8 cellular contexts compared by ENCODE assay signal in genomic region chr16:75621170-75621477, GRCh38. TPM values are rescaled to one million over a fixed set of nuclear protein-coding genes. Genes with fewer than 3 reads are reported as not detected.
A peak's percentile ranks its signal among the peaks of the same experiment; 100 is the strongest.
DNase-seq lines count a peak whose midpoint lies in the region; ATAC-seq, FAIRE-seq and TF ChIP-seq lines count a peak whose summit lies in the region.

No MANE protein-coding gene starts in this region.

- DNase-seq in Ammon's horn (ENCODE audit: low spot score) (peak; percentile 35), RWPE2 (ENCODE audit: low spot score) (no peak), fibroblast of mammary gland (ENCODE audit: low read depth) (peak; percentile 47), superior temporal gyrus (ENCODE audit: extremely low spot score) (peak; percentile 74), C1 segment of cervical spinal cord (lab: John Stamatoyannopoulos, UW) (no peak), frontal cortex (ENCODE audit: low spot score in 2 of 2) (no peak), SKM-1 treated with dmso at 0.1 percent for 144 hours (lab: John Stamatoyannopoulos, UW; ENCODE audit: unreplicated experiment) (no peak)

- TF ChIP-seq CTCF in GM12872 (IDR thresholded peaks at IDR 0.05; ENCODE audit: insufficient read depth, low read depth, low read length) = peak; percentile 35; the same call in 2 of the 3 replicates
- TF ChIP-seq CTCF in RWPE2 (IDR thresholded peaks at IDR 0.05; ENCODE audit: poor library complexity, severe bottlenecking) = peak; percentile 59
- TF ChIP-seq CTCF in fibroblast of mammary gland (conservative IDR thresholded peaks at IDR 0.05; ENCODE audit: control insufficient read depth, insufficient read depth, low read depth, low read length) = peak; percentile 50

- peaks cover 59% of the 10 kb centered on the region for H3K36me3 ChIP-seq in RWPE2 (ENCODE audit: low read depth)

- FAIRE-seq in frontal cortex (lab: Jason Lieb, UNC) = no peak

- no peak overlapping the region for H3K27ac ChIP-seq in RWPE2 (ENCODE audit: poor library complexity, severe bottlenecking)

- no peaks in the 10 kb centered on the region for H3K9me3 ChIP-seq in RWPE2 (ENCODE audit: severe bottlenecking)

- H3K4me1 ChIP-seq in RWPE2 (ENCODE audit: insufficient read depth, poor library complexity, severe bottlenecking) = peaks cover 12% of the 10 kb centered on the region

- H3K27me3 ChIP-seq in RWPE2 (ENCODE audit: insufficient read depth, poor library complexity, severe bottlenecking) = no peaks in the 10 kb centered on the region

- ATAC-seq in RWPE2 (ENCODE audit: low read depth) = no peak

- H3K4me3 ChIP-seq in RWPE2 (ENCODE audit: severe bottlenecking) (no peak overlapping the region), fibroblast of mammary gland (ENCODE audit: control insufficient read depth, low read depth, low read length) (no peak overlapping the region)

RNA-seq across cellular contexts. Expression of gene ADAT1, which starts 2.0 kb away (rescaled TPM):
- total RNA-seq in frontal cortex = 40.4 TPM

RNA-seq across cellular contexts. Expression of gene KARS1, which starts 26.3 kb away (rescaled TPM):
- total RNA-seq in frontal cortex = 105 TPM

RNA-seq across cellular contexts. Expression of gene TERF2IP, which starts 26.4 kb away (rescaled TPM):
- total RNA-seq in frontal cortex = 169 TPM

RNA-seq across cellular contexts. Expression of gene GABARAPL2, which starts 54.9 kb away (rescaled TPM):
- 96.6 TPM for total RNA-seq in frontal cortex

RNA-seq across cellular contexts. Expression of gene CPHXL2, which starts 55.7 kb away (rescaled TPM):
- total RNA-seq in frontal cortex = not detected

Comparison
In these comparisons a context has a peak if more than half of its experiments do, and no peak if none do; other contexts are left out.
1. DNase-seq: peak in Ammon's horn (single experiment), fibroblast of mammary gland (single experiment) and superior temporal gyrus (single experiment); none in RWPE2 (single experiment), C1 segment of cervical spinal cord (0 of 14), frontal cortex (0 of 2) and SKM-1 treated with dmso at 0.1 percent for 144 hours (single experiment).
2. Peak in every context shown above with its lines, with median percentiles within 50 percentile points of each other: CTCF ChIP-seq.